ENCODE assay signal across 14 cellular contexts in genomic region chr5:149224282-149224681, GRCh38. TPM values are rescaled to one million over a fixed set of nuclear protein-coding genes. Genes with fewer than 3 reads are reported as not detected.
"Had no signal": no experiment of that assay in that cellular context is flagged by ENCODE, and none has a peak within 500 bp of the region (broad histone marks: within the 10 kb centered on the region; RNA-seq: fewer than 3 reads in every experiment).

No MANE protein-coding gene starts in this region.

- H3K36me3 Mint-ChIP-seq: activated naive CD4-positive, alpha-beta T cell treated with anti-CD3 and anti-CD28 coated beads, Interleukin-2, amount 10 ng/mL, durations not matched to agents 7 days and 5 days; memory B cell had no signal

- H3K27ac ChIP-seq: body of pancreas had no signal

- H3K4me3 Mint-ChIP-seq: activated B cell treated with CpG ODN at 0.5 μM for 24 hours; activated CD4-positive, alpha-beta T cell treated with anti-CD3 and anti-CD28 coated beads, Interleukin-2, amount 10 ng/mL, durations not matched to agents 24 days and 14 days; activated naive CD4-positive, alpha-beta T cell treated with anti-CD3 and anti-CD28 coated beads, Interleukin-2, amount 10 ng/mL, durations not matched to agents 7 days and 5 days; central memory CD8-positive, alpha-beta T cell; memory B cell; nephron progenitor cell; stimulated activated naive CD8-positive, alpha-beta T cell treated with anti-CD3 and anti-CD28 coated beads, Interleukin-15, Interleukin-2, amounts not matched to agents 100 ng/mL and 50 ng/mL, for 24 hours; T-helper 1 cell treated with Interleukin-12 subunit alpha and Interleukin-12 subunit beta and Interleukin-4 antibody, amounts not matched to agents 30 μg/mL and 1 μg/mL, for 36 hours had no signal

- H3K9me3 Mint-ChIP-seq: activated B cell treated with CpG ODN at 0.5 μM for 24 hours; activated CD4-positive, alpha-beta T cell treated with anti-CD3 and anti-CD28 coated beads, Interleukin-2, amount 10 ng/mL, durations not matched to agents 24 days and 14 days; activated naive CD4-positive, alpha-beta T cell treated with anti-CD3 and anti-CD28 coated beads, Interleukin-2, amount 10 ng/mL, durations not matched to agents 7 days and 5 days; activated T-helper 2 cell treated with anti-CD3 and anti-CD28 coated beads, Interferon-gamma antibody, Interleukin-2, Interleukin-4, amounts not matched to agents 10 μg/mL and 5 μg/mL and 100 μg/mL, durations not matched to agents 14 hours and 24 hours and 36 hours; central memory CD8-positive, alpha-beta T cell; memory B cell; nephron progenitor cell; stimulated activated naive CD8-positive, alpha-beta T cell treated with anti-CD3 and anti-CD28 coated beads, Interleukin-15, Interleukin-2, amounts not matched to agents 100 ng/mL and 50 ng/mL, for 24 hours; T-helper 1 cell treated with Interleukin-12 subunit alpha and Interleukin-12 subunit beta and Interleukin-4 antibody, amounts not matched to agents 30 μg/mL and 1 μg/mL, for 36 hours had no signal

- H3K9me3 ChIP-seq: body of pancreas, upper lobe of left lung had no signal

- ATAC-seq: body of pancreas, left colon had no signal

- H3K27me3 ChIP-seq: body of pancreas, upper lobe of left lung had no signal

- DNase-seq: activated B cell treated with CpG ODN at 0.5 μM for 24 hours; activated CD4-positive, alpha-beta T cell treated with anti-CD3 and anti-CD28 coated beads, Interleukin-2, amount 10 ng/mL, durations not matched to agents 24 days and 14 days; activated naive CD4-positive, alpha-beta T cell treated with anti-CD3 and anti-CD28 coated beads, Interleukin-2, amount 10 ng/mL, durations not matched to agents 7 days and 5 days; body of pancreas; left colon; nephron progenitor cell; stimulated activated CD4-positive, alpha-beta T cell treated with anti-CD3 and anti-CD28 coated beads, Interleukin-15, amount 100 ng/mL, for 24 hours; stimulated activated CD4-positive, alpha-beta T cell treated with anti-CD3 and anti-CD28 coated beads, Interleukin-4, amount 100 ng/mL, for 24 hours had no signal

- H3K4me3 ChIP-seq: body of pancreas, upper lobe of left lung had no signal

- H3K27ac Mint-ChIP-seq: activated B cell treated with CpG ODN at 0.5 μM for 24 hours; activated CD4-positive, alpha-beta T cell treated with anti-CD3 and anti-CD28 coated beads, Interleukin-2, amount 10 ng/mL, durations not matched to agents 24 days and 14 days; activated naive CD4-positive, alpha-beta T cell treated with anti-CD3 and anti-CD28 coated beads, Interleukin-2, amount 10 ng/mL, durations not matched to agents 7 days and 5 days; activated T-helper 2 cell treated with anti-CD3 and anti-CD28 coated beads, Interferon-gamma antibody, Interleukin-2, Interleukin-4, amounts not matched to agents 10 μg/mL and 5 μg/mL and 100 μg/mL, durations not matched to agents 14 hours and 24 hours and 36 hours; memory B cell; nephron progenitor cell; stimulated activated naive CD8-positive, alpha-beta T cell treated with anti-CD3 and anti-CD28 coated beads, Interleukin-15, Interleukin-2, amounts not matched to agents 100 ng/mL and 50 ng/mL, for 24 hours; T-helper 1 cell treated with Interleukin-12 subunit alpha and Interleukin-12 subunit beta and Interleukin-4 antibody, amounts not matched to agents 30 μg/mL and 1 μg/mL, for 36 hours had no signal

- H3K27me3 Mint-ChIP-seq: stimulated activated naive CD8-positive, alpha-beta T cell treated with anti-CD3 and anti-CD28 coated beads, Interleukin-15, Interleukin-2, amounts not matched to agents 100 ng/mL and 50 ng/mL, for 24 hours had no signal

- H3K36me3 ChIP-seq: upper lobe of left lung had no signal

- H3K4me1 Mint-ChIP-seq: activated B cell treated with CpG ODN at 0.5 μM for 24 hours; central memory CD8-positive, alpha-beta T cell had no signal

RNA-seq across cellular contexts. Expression of gene AFAP1L1, which starts 47.4 kb away (rescaled TPM):
- total RNA-seq: activated B cell treated with CpG ODN at 0.5 μM for 24 hours; activated CD4-positive, alpha-beta T cell treated with anti-CD3 and anti-CD28 coated beads, Interleukin-2, amount 10 ng/mL, durations not matched to agents 24 days and 14 days; activated T-helper 2 cell treated with anti-CD3 and anti-CD28 coated beads, Interferon-gamma antibody, Interleukin-2, Interleukin-4, amounts not matched to agents 10 μg/mL and 5 μg/mL and 100 μg/mL, durations not matched to agents 14 hours and 24 hours and 36 hours had no signal
